8 cellular contexts compared by ENCODE assay signal in the genomic region with DNA sequence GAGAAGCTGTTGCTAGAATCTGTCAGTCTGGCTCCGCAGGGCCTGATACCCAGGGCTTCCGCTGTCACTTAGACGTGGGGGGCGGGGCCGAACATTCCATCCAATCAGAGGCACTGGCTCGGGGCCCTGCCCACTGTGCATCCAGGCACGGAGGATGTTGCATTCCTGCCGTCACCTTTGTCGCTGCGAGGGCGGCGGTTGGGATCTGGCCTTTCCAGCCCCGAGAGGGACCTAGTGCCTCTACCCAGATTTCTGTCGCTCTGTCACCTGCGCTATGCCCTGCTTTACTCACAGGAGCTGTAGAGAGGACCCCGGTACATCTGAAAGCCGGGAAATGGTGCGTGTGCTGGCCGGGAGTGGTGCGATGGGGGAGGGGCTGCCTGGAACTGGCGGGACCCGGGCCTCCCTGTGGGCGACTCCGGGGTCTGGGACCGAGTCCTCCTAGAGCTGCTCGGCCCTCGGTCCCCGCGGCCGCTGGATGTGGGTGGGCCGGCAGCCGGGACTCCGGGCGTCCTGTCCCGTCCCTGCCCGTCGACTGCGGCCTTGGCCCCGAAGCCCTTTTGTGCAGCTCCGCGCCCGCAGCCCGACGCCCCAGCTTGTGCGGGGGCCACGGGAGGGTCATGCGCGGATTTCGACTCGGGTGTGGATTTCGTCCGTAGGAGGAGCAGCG. TPM values are rescaled to one million over a fixed set of nuclear protein-coding genes. Genes with fewer than 3 reads are reported as not detected.
DNase-seq lines count a peak whose midpoint lies in the region; ATAC-seq, FAIRE-seq and TF ChIP-seq lines count a peak whose summit lies in the region.

ZNF439 (plus strand) TSS at position 133 of the 670 bp plus-strand sequence; CDS start at position 275, 142 bp downstream.

- intact Hi-C loops in CD4-positive, alpha-beta memory T cell (cut with micrococcal nuclease): loop anchor here (1.0 kb wide), 1 partner anchor 50 kb away; the partner anchor contains the start of gene ZNF491
- intact Hi-C loops in GM12878 (cut with micrococcal nuclease; ENCODE audit: unreplicated experiment): no loop called here

- TF ChIP-seq RAD21 in GM12878 (IDR thresholded peaks at IDR 0.05; ENCODE audit: insufficient read depth, low read depth, low read length): no peak

- peak within 1 kb of the TSS; percentile 64 to 94 (median 92) for H3K27ac Mint-ChIP-seq in CD4-positive, alpha-beta memory T cell

- H3K36me3 Mint-ChIP-seq in CD4-positive, alpha-beta memory T cell: peaks cover 18 to 19% of the 10 kb centered on the region in 2 donors

- peak within 1 kb of the TSS; percentile 19 for H3K4me2 ChIP-seq in GM12878 (ENCODE audit: control insufficient read depth, insufficient read depth)

- RAD21 ChIA-PET in GM12878 (lab: Charles Lee; ENCODE audit: unreplicated experiment): no interaction called here

- no peak for TF ChIP-seq CTCF in GM12878 (IDR thresholded peaks at IDR 0.05 in 2 of 3, conservative IDR thresholded peaks at IDR 0.05 in 1 of 3; ENCODE audit: control insufficient read depth in 2 of 3, extremely low read depth in 1 of 3, insufficient read depth in 1 of 3, low read depth in 3 of 3, low read length in 3 of 3)

- POLR2A ChIA-PET in CD4-positive, alpha-beta memory T cell (lab: Charles Lee; ENCODE audit: partially characterized antibody): interaction anchor here (0.7 to 1.3 kb wide), 4 partner anchors 35 to 82 kb away, joined by 3 to 5 read pairs (median 3); partner anchors contain the start of gene ZNF491
- POLR2A ChIA-PET in GM12878 (lab: Charles Lee): no interaction called here

- peak within 1 kb of the TSS; percentile 39 to 82 for H3K4me3 ChIP-seq in CD4-positive, alpha-beta memory T cell (ENCODE audit: low read length in 2 of 2)
- H3K4me3 ChIP-seq in GM12878 (peak within 1 kb of the TSS; percentile 54), skeletal muscle cell (ENCODE audit: low read depth, low read length) (peak within 1 kb of the TSS; percentile 41)

- 3% methylated on average over 47 of the region's 53 CpGs for WGBS in GM12878 (ENCODE audit: insufficient coverage, insufficient replicate concordance, low lambda C conversion rate, missing lambda C conversion rate)

- TF ChIP-seq POLR2A in GM12878 (IDR thresholded peaks at IDR 0.05; ENCODE audit: low read depth, low read length): peak; percentile 76

- H2AFZ ChIP-seq in GM12878 (ENCODE audit: control insufficient read depth, low read depth, low read length): peak within 1 kb of the TSS; percentile 87

- H3K27me3 Mint-ChIP-seq in CD4-positive, alpha-beta memory T cell: peaks cover 1% of the 10 kb centered on the region in 2 donors

- CTCF ChIA-PET in CD4-positive, alpha-beta memory T cell (lab: Charles Lee; ENCODE audit: partially characterized antibody): interaction anchor here (1.0 to 1.5 kb wide), 4 partner anchors 31 to 313 kb away, joined by 3 to 8 read pairs (median 3); partner anchors contain the start of genes ZNF491 and ZNF763
- CTCF ChIA-PET in GM12878 (lab: Yijun Ruan, JAX): interaction anchor here (1.6 kb wide), 1 partner anchor 51 kb away, joined by 3 read pairs; the partner anchor contains the start of gene ZNF491

- BruUV-seq in GM12878 (replicated peaks; lab: Mats Ljungman, UMichigan): no TSS peak

- peaks cover 0 to 13% (median 3%) of the 10 kb centered on the region in 8 donors for H3K9me3 Mint-ChIP-seq in CD4-positive, alpha-beta memory T cell

- H3K9me3 ChIP-seq in CD4-positive, alpha-beta memory T cell (ENCODE audit: control insufficient read depth in 1 of 2, low read length in 2 of 2): no peaks in the 10 kb centered on the region
- no peaks in the 10 kb centered on the region; the same call in 1 of the 3 replicates for H3K9me3 ChIP-seq in GM12878 (replicated peaks; ENCODE audit: control insufficient read depth, insufficient read depth, low read length)

- peak; percentile 83 to 87 (median 86) for DNase-seq in CD4-positive, alpha-beta memory T cell
- DNase-seq in NCI-H146 (lab: John Stamatoyannopoulos, UW) (peak; percentile 97), UCSD-AML1 (lab: John Stamatoyannopoulos, UW; ENCODE audit: unreplicated experiment) (peak; percentile 84), GM12878 (ENCODE audit: low read depth, low spot score) (peak; percentile 52), iPS DF 19.7 (ENCODE audit: low read depth, low spot score) (peak; percentile 17), skeletal muscle cell (ENCODE audit: low read depth) (no peak), HuH-7 (ENCODE audit: low spot score) (no peak)

- H3K4me3 Mint-ChIP-seq in CD4-positive, alpha-beta memory T cell: peak within 1 kb of the TSS; percentile 89 to 94 (median 90)

- peaks cover 19% of the 10 kb centered on the region for H3K4me1 ChIP-seq in CD4-positive, alpha-beta memory T cell (ENCODE audit: insufficient read depth, low read length)
- H3K4me1 ChIP-seq in GM12878 (ENCODE audit: control insufficient read depth, insufficient read depth, low read length): 0 out of 2 replicates have a peak, but pooled peaks cover 3% of the 10 kb centered on the region

- in situ Hi-C loops in GM12878 (cut with MboI): no loop called here

- H4K20me1 ChIP-seq in GM12878 (ENCODE audit: control insufficient read depth, insufficient read depth): no peaks in the 10 kb centered on the region

- H3K27me3 ChIP-seq in CD4-positive, alpha-beta memory T cell (ENCODE audit: insufficient read depth, low read length): no peaks in the 10 kb centered on the region
- H3K27me3 ChIP-seq in GM12878 (replicated peaks in 1 of 2; ENCODE audit: control insufficient read depth in 2 of 2, insufficient read depth in 2 of 2, low read length in 1 of 2): no peaks in the 10 kb centered on the region

- no peaks in the 10 kb centered on the region for H3K36me3 ChIP-seq in CD4-positive, alpha-beta memory T cell (ENCODE audit: insufficient read depth, low read length)
- H3K36me3 ChIP-seq in GM12878 (ENCODE audit: control insufficient read depth in 2 of 2, insufficient read depth in 2 of 2, low read length in 1 of 2): no peaks in the 10 kb centered on the region

- H3K9ac ChIP-seq in GM12878 (ENCODE audit: control insufficient read depth, insufficient read depth, low read length): no peak within 1 kb of the TSS

- peak within 1 kb of the TSS; percentile 61 for H3K27ac ChIP-seq in CD4-positive, alpha-beta memory T cell (ENCODE audit: low read depth, low read length)
- H3K27ac ChIP-seq in GM12878 (ENCODE audit: control insufficient read depth, insufficient read depth): no peak within 1 kb of the TSS

- no peak for FAIRE-seq in GM12878 (lab: Jason Lieb, UNC)

- SMC1A ChIA-PET in GM12878 (lab: Charles Lee; ENCODE audit: uncharacterized antibody, unreplicated experiment): no interaction called here

- ATAC-seq in GM21619 (IDR thresholded peaks at IDR 0.05; ENCODE audit: unreplicated experiment) (peak; percentile 87), GM12878 (peak; percentile 53; the same call in 2 of the 3 replicates)

- TF ChIP-seq EP300 in GM12878 (IDR thresholded peaks at IDR 0.05; ENCODE audit: borderline replicate concordance in 1 of 2, control insufficient read depth in 1 of 2, low read depth in 2 of 2, low read length in 2 of 2): no peak

- no peaks in the 10 kb centered on the region for H3K79me2 ChIP-seq in GM12878 (ENCODE audit: control insufficient read depth, insufficient read depth, low read length)

- H3K4me1 Mint-ChIP-seq in CD4-positive, alpha-beta memory T cell: peaks cover 13 to 27% (median 15%) of the 10 kb centered on the region in 4 donors

TF ChIP-seq in GM12878, 131 proteins besides CTCF, POLR2A, EP300 and RAD21 (continues in another document):
- TF ChIP-seq SMAD1 (IDR thresholded peaks at IDR 0.05; ENCODE audit: low read depth, partially characterized antibody) (no peak), CBX5 (IDR thresholded peaks at IDR 0.05; ENCODE audit: low read depth) (no peak), DPF2 (IDR thresholded peaks at IDR 0.05) (no peak), IKZF1 (conservative IDR thresholded peaks at IDR 0.05) (peak; percentile 63), CHD2 (IDR thresholded peaks at IDR 0.05; ENCODE audit: borderline replicate concordance, low read depth, low read length) (no peak), SMARCA5 (IDR thresholded peaks at IDR 0.05) (no peak), CREM (IDR thresholded peaks at IDR 0.05; ENCODE audit: low read depth) (0 out of 2 replicates have a peak, but pooled peaks have one; percentile 18)
- TF ChIP-seq, protein P1, sequence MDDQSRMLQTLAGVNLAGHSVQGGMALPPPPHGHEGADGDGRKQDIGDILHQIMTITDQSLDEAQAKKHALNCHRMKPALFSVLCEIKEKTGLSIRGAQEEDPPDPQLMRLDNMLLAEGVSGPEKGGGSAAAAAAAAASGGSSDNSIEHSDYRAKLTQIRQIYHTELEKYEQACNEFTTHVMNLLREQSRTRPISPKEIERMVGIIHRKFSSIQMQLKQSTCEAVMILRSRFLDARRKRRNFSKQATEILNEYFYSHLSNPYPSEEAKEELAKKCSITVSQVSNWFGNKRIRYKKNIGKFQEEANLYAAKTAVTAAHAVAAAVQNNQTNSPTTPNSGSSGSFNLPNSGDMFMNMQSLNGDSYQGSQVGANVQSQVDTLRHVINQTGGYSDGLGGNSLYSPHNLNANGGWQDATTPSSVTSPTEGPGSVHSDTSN (IDR thresholded peaks at IDR 0.05; ENCODE audit: insufficient replicate concordance, low read depth, low read length): peak; percentile 71

RNA-seq across cellular contexts. Expression of gene ZNF439, which starts in this region (rescaled TPM):
- total RNA-seq in CD4-positive, alpha-beta memory T cell: 10 to 100 TPM; 16.9 to 17.7 TPM
- 1 to 10 TPM in 1 of 2 donors, under 1 TPM in 1; 0.72 to 5.6 TPM for polyA plus RNA-seq in CD4-positive, alpha-beta memory T cell
- 4.2 and 5.5 TPM in 2 replicates for total RNA-seq in GM12878 (2013; cell fraction: nucleolus; rRNA removed)
- total RNA-seq in GM12878 (2014; rRNA removed) (1.2 and 1.8 TPM in 2 replicates), GM12878 (2014; rRNA removed; fragmentation: Illumina TruSeq; extraction: Trizol) (2.4 and 2.5 TPM in 2 replicates), GM12878 (2021) (1.2 and 1.8 TPM in 2 replicates)
- 2.2 TPM for polyA plus RNA-seq in GM12878 (2011; ENCODE audit: low read depth)
- polyA plus RNA-seq in GM12878 (2011; rRNA removed) (0.53 and 0.79 TPM in 2 replicates), GM12878 (2014; fragmentation: Illumina TruSeq; extraction: Trizol) (1.4 and 2.2 TPM in 2 replicates), GM12878 (2014; fragmentation: Nextera tagmentation; extraction: Ambion mirVana) (under 1 TPM; 0.43 to 0.77 TPM), GM12878 (2014; rRNA removed) (1.4 and 1.7 TPM in 2 replicates), GM12878 (2016; fragmentation: Nextera tagmentation; extraction: Ambion mirVana) (1 to 10 TPM; 1.1 to 1.2 TPM)
- 0.17 and 0.19 TPM in 2 replicates for polyA plus RNA-seq in GM12878 (2011; cell fraction: cytosol; rRNA removed)
- polyA plus RNA-seq in GM12878 (2011; cell fraction: nucleus; rRNA removed): 0.73 and 0.84 TPM in 2 replicates
- 3.8 and 4.7 TPM in 2 replicates for polyA plus RNA-seq in GM12878 (2012)
- 0.46 and 0.73 TPM in 2 replicates for polyA minus RNA-seq in GM12878 (2011; rRNA and poly(A)+ RNA removed)
- 0.62 TPM in 1 of 2 replicates, not detected in the other for polyA minus RNA-seq in GM12878 (2011; cell fraction: cytosol; rRNA and poly(A)+ RNA removed)
- 0.48 and 0.86 TPM in 2 replicates for polyA minus RNA-seq in GM12878 (2011; cell fraction: nucleus; rRNA and poly(A)+ RNA removed)

Comparison
In these comparisons a context has a peak if more than half of its experiments do, and no peak if none do; other contexts are left out.
1. DNase-seq: peak in CD4-positive, alpha-beta memory T cell (5 of 5), NCI-H146 (single experiment), UCSD-AML1 (single experiment), GM12878 (single experiment) and iPS DF 19.7 (single experiment); none in skeletal muscle cell (single experiment) and HuH-7 (single experiment).
2. Peak in every context shown above with its lines, with median percentiles within 50 percentile points of each other: H3K4me3 ChIP-seq.